19 cellular contexts compared by ENCODE assay signal in the genomic region with DNA sequence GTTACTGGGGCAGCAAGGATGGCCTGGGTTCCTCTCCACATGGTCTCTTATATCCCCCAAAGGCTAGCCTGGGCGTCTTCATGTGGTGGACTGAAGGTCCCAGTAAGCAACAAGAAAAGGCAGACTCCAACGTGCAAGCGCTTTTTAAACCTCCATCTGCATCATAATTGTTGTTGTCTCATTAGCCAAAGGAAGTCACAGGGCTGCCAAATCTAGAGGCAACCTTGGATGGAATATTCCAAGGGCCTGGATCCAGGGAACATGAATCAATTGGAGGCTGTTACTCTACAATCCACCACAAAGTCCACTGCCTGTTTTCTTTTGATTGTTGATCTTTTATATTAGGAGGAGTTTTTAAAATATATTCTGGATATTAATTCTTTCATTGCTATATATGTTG.
DNase-seq lines count a peak whose midpoint lies in the region; ATAC-seq and TF ChIP-seq lines count a peak whose summit lies in the region.
"Had no signal": no experiment of that assay in that cellular context is flagged by ENCODE, and none has a peak within 500 bp of the region (broad histone marks: within the 10 kb centered on the region; RNA-seq: fewer than 3 reads in every experiment).

No MANE protein-coding gene starts in this region.

- H3K9ac ChIP-seq in subcutaneous abdominal adipose tissue (ENCODE audit: low read length in 5 of 5): no peak overlapping the region
- H3K9ac ChIP-seq: GM23248 had no signal

- no peak overlapping the region for H3K4me2 ChIP-seq in hepatocyte

- peaks cover 77% of the 10 kb centered on the region for H3K4me1 Mint-ChIP-seq in chondrocyte (ENCODE audit: low read depth)

- H3K36me3 ChIP-seq in subcutaneous abdominal adipose tissue (ENCODE audit: control insufficient read depth in 5 of 5, insufficient read depth in 5 of 5, low read length in 5 of 5): no peaks in the 10 kb centered on the region
- no peaks in the 10 kb centered on the region for H3K36me3 ChIP-seq in hepatocyte (replicated peaks; ENCODE audit: insufficient read depth, low read depth)
- H3K36me3 ChIP-seq in SJCRH30: no peaks in the 10 kb centered on the region
- H3K36me3 ChIP-seq: prostate gland had no signal

- no peaks in the 10 kb centered on the region for H3K27me3 ChIP-seq in right cardiac atrium (ENCODE audit: control insufficient read depth, insufficient read depth)
- no peaks in the 10 kb centered on the region for H3K27me3 ChIP-seq in subcutaneous abdominal adipose tissue (ENCODE audit: control insufficient read depth in 5 of 5, insufficient read depth in 4 of 5, low read length in 5 of 5)
- no peaks in the 10 kb centered on the region for H3K27me3 ChIP-seq in hepatocyte
- H3K27me3 ChIP-seq in SJCRH30: no peaks in the 10 kb centered on the region

- H3K9me3 ChIP-seq in right cardiac atrium (ENCODE audit: control insufficient read depth, low read length) (no peaks in the 10 kb centered on the region), subcutaneous abdominal adipose tissue (ENCODE audit: control insufficient read depth in 5 of 5, low read length in 5 of 5) (no peaks in the 10 kb centered on the region), hepatocyte (ENCODE audit: low read depth) (no peaks in the 10 kb centered on the region), SJCRH30 (replicated peaks) (no peaks in the 10 kb centered on the region)
- H3K9me3 ChIP-seq: prostate gland had no signal

- no peaks in the 10 kb centered on the region for H3K9me3 Mint-ChIP-seq in chondrocyte (ENCODE audit: low read depth)
- H3K9me3 Mint-ChIP-seq: naive thymus-derived CD8-positive, alpha-beta T cell had no signal

- WGBS in right cardiac atrium: 41% methylated on average over 3 of the region's 3 CpGs
- 74% methylated on average over 3 of the region's 3 CpGs for WGBS in hepatocyte (ENCODE audit: low lambda C conversion rate, missing lambda C conversion rate)

- H3K79me2 ChIP-seq in hepatocyte: no peaks in the 10 kb centered on the region

- no peak overlapping the region for H3K4me3 ChIP-seq in right cardiac atrium (ENCODE audit: low read length)
- no peak overlapping the region for H3K4me3 ChIP-seq in subcutaneous abdominal adipose tissue (ENCODE audit: low read depth in 1 of 5, low read length in 5 of 5)
- no peak overlapping the region for H3K4me3 ChIP-seq in coronary artery
- no peak overlapping the region for H3K4me3 ChIP-seq in hepatocyte
- H3K4me3 ChIP-seq in SJCRH30: no peak overlapping the region
- H3K4me3 ChIP-seq: GM23248, lung, prostate gland had no signal

- peak; percentile 42 to 61 for ATAC-seq in right cardiac atrium
- ATAC-seq: activated CD8-positive, alpha-beta memory T cell treated with anti-CD3 and anti-CD28 coated beads, Interleukin-2, amount 10 ng/mL, durations not matched to agents 7 days and 5 days; naive thymus-derived CD8-positive, alpha-beta T cell had no signal

- peak overlapping the region; percentile 36 for H3K27ac Mint-ChIP-seq in chondrocyte (ENCODE audit: unreplicated experiment)
- H3K27ac Mint-ChIP-seq: activated CD8-positive, alpha-beta memory T cell treated with anti-CD3 and anti-CD28 coated beads, Interleukin-2, amount 10 ng/mL, durations not matched to agents 7 days and 5 days; naive thymus-derived CD8-positive, alpha-beta T cell had no signal

- H3K27ac ChIP-seq in right cardiac atrium (ENCODE audit: low read length) (peak overlapping the region; percentile 64), subcutaneous abdominal adipose tissue (ENCODE audit: low read depth, low read length) (peak overlapping the region; percentile 13), coronary artery (no peak overlapping the region), hepatocyte (no peak overlapping the region), SJCRH30 (no peak overlapping the region)
- H3K27ac ChIP-seq: 22Rv1, GM23248, prostate gland had no signal

- no peaks in the 10 kb centered on the region for H3K9me2 ChIP-seq in hepatocyte (replicated peaks; ENCODE audit: insufficient read depth)

- no peaks in the 10 kb centered on the region for H3K36me3 Mint-ChIP-seq in chondrocyte (ENCODE audit: low read depth)
- H3K36me3 Mint-ChIP-seq: activated CD8-positive, alpha-beta memory T cell treated with anti-CD3 and anti-CD28 coated beads, Interleukin-2, amount 10 ng/mL, durations not matched to agents 7 days and 5 days; naive thymus-derived CD8-positive, alpha-beta T cell had no signal

- no peaks in the 10 kb centered on the region for H4K20me1 ChIP-seq in hepatocyte (ENCODE audit: insufficient read depth, poor library complexity, severe bottlenecking)

- DNase-seq in DMS 273 (lab: John Stamatoyannopoulos, UW; ENCODE audit: unreplicated experiment): peak; percentile 18
- DNase-seq in DMS 273 treated with DMSO at 0.1 percent for 48 hours (lab: John Stamatoyannopoulos, UW): no peak
- DNase-seq in chondrocyte (ENCODE audit: low spot score): no peak
- no peak for DNase-seq in right cardiac atrium
- no peak for DNase-seq in coronary artery (ENCODE audit: low spot score)
- no peak for DNase-seq in hepatocyte (ENCODE audit: low spot score)
- DNase-seq in SJCRH30: no peak
- DNase-seq: activated CD8-positive, alpha-beta memory T cell treated with anti-CD3 and anti-CD28 coated beads, Interleukin-2, amount 10 ng/mL, durations not matched to agents 7 days and 5 days; activated gamma-delta T cell; DMS79; GM23248; naive thymus-derived CD8-positive, alpha-beta T cell; NCI-H2171 treated with DMSO at 0.1 percent for 48 hours; NCI-H82 had no signal

- no peak overlapping the region for H2AFZ ChIP-seq in hepatocyte
- H2AFZ ChIP-seq: GM23248 had no signal

- H3K4me1 ChIP-seq in right cardiac atrium (ENCODE audit: control insufficient read depth, insufficient read depth, low read length) (peaks cover 28% of the 10 kb centered on the region), subcutaneous abdominal adipose tissue (ENCODE audit: control insufficient read depth in 5 of 5, insufficient read depth in 5 of 5, low read length in 5 of 5) (peaks cover 12 to 49% (median 21%) of the 10 kb centered on the region in 5 donors), hepatocyte (ENCODE audit: insufficient read depth) (no peaks in the 10 kb centered on the region), SJCRH30 (no peaks in the 10 kb centered on the region; the same call in 1 of the 2 replicates)
- H3K4me1 ChIP-seq: prostate gland had no signal

- H3K4me3 Mint-ChIP-seq in chondrocyte (ENCODE audit: unreplicated experiment): no peak overlapping the region
- H3K4me3 Mint-ChIP-seq: activated CD8-positive, alpha-beta memory T cell treated with anti-CD3 and anti-CD28 coated beads, Interleukin-2, amount 10 ng/mL, durations not matched to agents 7 days and 5 days; CD14-positive monocyte; naive thymus-derived CD8-positive, alpha-beta T cell had no signal

- intact Hi-C loops in right cardiac atrium (cut with DNase I): loop anchor here in 1 of 4 donors (10.0 kb wide), 1 partner anchor 77 kb away; no protein-coding TSS in a partner anchor

- H3K27me3 Mint-ChIP-seq in chondrocyte (ENCODE audit: low read depth): no peaks in the 10 kb centered on the region
- H3K27me3 Mint-ChIP-seq: naive thymus-derived CD8-positive, alpha-beta T cell had no signal

- TF ChIP-seq CTCF in chondrocyte (IDR thresholded peaks at IDR 0.05) (no peak), coronary artery (IDR thresholded peaks at IDR 0.05) (no peak), hepatocyte (IDR thresholded peaks at IDR 0.05; ENCODE audit: poor library complexity) (no peak)

Comparison
In these comparisons a context has a peak if more than half of its experiments do, and no peak if none do; other contexts are left out.
1. H3K27ac ChIP-seq: peak in right cardiac atrium (single experiment) and subcutaneous abdominal adipose tissue (single experiment); none in coronary artery (0 of 2), hepatocyte (single experiment) and SJCRH30 (single experiment).